Comparison of ENCODE assay signal across 1 cellular context in genomic region chr17:74748529-74749261, GRCh38.
TF ChIP-seq lines count a peak whose summit lies in the region.

Gene NHERF1, plus strand, starts transcription at chr17:74748628. Its CDS starts 219 bp downstream, at chr17:74748847.

TF ChIP-seq in HepG2, 621 proteins besides CTCF, POLR2A, EP300 and RAD21 (continued from another document and continues in another):
- TF ChIP-seq ZBTB37 (CRISPR knock-in tag; IDR thresholded peaks at IDR 0.05) (no peak), STAG1 (CRISPR knock-in tag; IDR thresholded peaks at IDR 0.05) (peak; percentile 67), ZBTB21 (CRISPR knock-in tag; IDR thresholded peaks at IDR 0.05) (no peak), ZNF558 (CRISPR knock-in tag; IDR thresholded peaks at IDR 0.05; ENCODE audit: borderline replicate concordance) (peak; percentile 94; the same call in 1 of the 2 replicates), ZNF318 (CRISPR knock-in tag; IDR thresholded peaks at IDR 0.05) (no peak; the same call in 1 of the 2 replicates), HMG20B (CRISPR knock-in tag; conservative IDR thresholded peaks at IDR 0.05) (no peak; the same call in 1 of the 2 replicates), NBN (conservative IDR thresholded peaks at IDR 0.05) (no peak), CENPBD1 (CRISPR knock-in tag; IDR thresholded peaks at IDR 0.05; ENCODE audit: borderline replicate concordance, low read depth) (no peak), ARNT2 (CRISPR knock-in tag; IDR thresholded peaks at IDR 0.05; ENCODE audit: low read depth) (peak; percentile 70), MTF1 (CRISPR knock-in tag; IDR thresholded peaks at IDR 0.05) (peak; percentile 86; the same call in 1 of the 2 replicates), SMC3 (IDR thresholded peaks at IDR 0.05; ENCODE audit: low read length) (no peak; the same call in 1 of the 2 replicates), ZNF788 (CRISPR knock-in tag; IDR thresholded peaks at IDR 0.05; ENCODE audit: borderline replicate concordance) (peak; percentile 61; the same call in 1 of the 2 replicates), FUBP1 (CRISPR knock-in tag; IDR thresholded peaks at IDR 0.05; ENCODE audit: borderline replicate concordance) (no peak), CREB3 (CRISPR knock-in tag; IDR thresholded peaks at IDR 0.05) (0 out of 2 replicates have a peak, but pooled peaks have one; percentile 60), ZNF383 (CRISPR knock-in tag; IDR thresholded peaks at IDR 0.05; ENCODE audit: borderline replicate concordance) (0 out of 2 replicates have a peak, but pooled peaks have one; percentile 18), POLR2AphosphoS5 (IDR thresholded peaks at IDR 0.05; ENCODE audit: low read depth, low read length) (peak; percentile 99), EEA1 (CRISPR knock-in tag; IDR thresholded peaks at IDR 0.05; ENCODE audit: borderline replicate concordance) (peak; percentile 57; the same call in 1 of the 2 replicates), ZNF484 (CRISPR knock-in tag; IDR thresholded peaks at IDR 0.05; ENCODE audit: borderline replicate concordance, low read depth) (peak; percentile 58; the same call in 1 of the 2 replicates), ZNF275 (CRISPR knock-in tag; IDR thresholded peaks at IDR 0.05; ENCODE audit: borderline replicate concordance) (peak; percentile 98), CSRNP1 (CRISPR knock-in tag; IDR thresholded peaks at IDR 0.05) (no peak; the same call in 1 of the 2 replicates), KDM5A (IDR thresholded peaks at IDR 0.05; ENCODE audit: borderline replicate concordance, low read length) (no peak; the same call in 1 of the 2 replicates), ATM (IDR thresholded peaks at IDR 0.05; ENCODE audit: borderline replicate concordance) (no peak), MEIS1 (CRISPR knock-in tag; IDR thresholded peaks at IDR 0.05; ENCODE audit: borderline replicate concordance) (no peak; the same call in 1 of the 2 replicates), GFI1 (CRISPR knock-in tag; IDR thresholded peaks at IDR 0.05; ENCODE audit: borderline replicate concordance) (0 out of 2 replicates have a peak, but pooled peaks have one; percentile 49), ZNF34 (CRISPR knock-in tag; IDR thresholded peaks at IDR 0.05; ENCODE audit: borderline replicate concordance) (peak; percentile 79; the same call in 1 of the 2 replicates), ZBTB20 (CRISPR knock-in tag; IDR thresholded peaks at IDR 0.05; ENCODE audit: borderline replicate concordance, low read depth) (no peak; the same call in 1 of the 2 replicates), FOSL1 (CRISPR knock-in tag; IDR thresholded peaks at IDR 0.05; ENCODE audit: borderline replicate concordance) (0 out of 2 replicates have a peak, but pooled peaks have one; percentile 18), ZBTB14 (CRISPR knock-in tag; IDR thresholded peaks at IDR 0.05) (peak; percentile 39; the same call in 1 of the 2 replicates), HOXD1 (CRISPR knock-in tag; IDR thresholded peaks at IDR 0.05) (peak; percentile 80), TAF1 (CRISPR knock-in tag; IDR thresholded peaks at IDR 0.05) (peak; percentile 100), PCBP1 (IDR thresholded peaks at IDR 0.05; ENCODE audit: borderline replicate concordance, low read depth, low read length) (0 out of 2 replicates have a peak, but pooled peaks have one; percentile 9), IRF1 (CRISPR knock-in tag; IDR thresholded peaks at IDR 0.05; ENCODE audit: low read depth) (peak; percentile 75; the same call in 1 of the 2 replicates), JUN (CRISPR knock-in tag; IDR thresholded peaks at IDR 0.05) (no peak), ZBTB4 (CRISPR knock-in tag; IDR thresholded peaks at IDR 0.05; ENCODE audit: borderline replicate concordance) (no peak)
